In genomic region chr11:118894192-118894591, GRCh38 we compare ENCODE assay signal across 18 cellular contexts. TPM values are rescaled to one million over a fixed set of nuclear protein-coding genes. Genes with fewer than 3 reads are reported as not detected.
DNase-seq lines count a peak whose midpoint lies in the region; ATAC-seq and TF ChIP-seq lines count a peak whose summit lies in the region.
"Had no signal": no experiment of that assay in that cellular context is flagged by ENCODE, and none has a peak within 500 bp of the region (broad histone marks: within the 10 kb centered on the region; RNA-seq: fewer than 3 reads in every experiment).

No MANE protein-coding gene starts in this region.

- no peak overlapping the region for H3K4me3 ChIP-seq in SK-N-SH (ENCODE audit: low read depth in 2 of 2, low read length in 1 of 2)
- H3K4me3 ChIP-seq in neural progenitor cell: no peak overlapping the region
- H3K4me3 ChIP-seq: body of pancreas, coronary artery, skin epidermis, tibial artery had no signal

- no peak for TF ChIP-seq RAD21 in SK-N-SH (IDR thresholded peaks at IDR 0.05; ENCODE audit: low read length)

- peak overlapping the region; percentile 53; the same call in 1 of the 2 replicates for H3K4me3 Mint-ChIP-seq in HFFc6
- no peak overlapping the region for H3K4me3 Mint-ChIP-seq in activated naive CD8-positive, alpha-beta T cell treated with anti-CD3 and anti-CD28 coated beads, Interleukin-2, amount 50 U/mL, for 24 hours
- H3K4me3 Mint-ChIP-seq in neural progenitor cell: peak overlapping the region; percentile 7

- H3K79me2 ChIP-seq in SK-N-SH (ENCODE audit: insufficient read depth): no peaks in the 10 kb centered on the region
- no peaks in the 10 kb centered on the region for H3K79me2 ChIP-seq in neural progenitor cell (ENCODE audit: low read depth)

- no peaks in the 10 kb centered on the region for H3K27me3 ChIP-seq in SK-N-SH (ENCODE audit: insufficient read depth)
- H3K27me3 ChIP-seq in neural progenitor cell: no peaks in the 10 kb centered on the region
- H3K27me3 ChIP-seq: body of pancreas, foreskin keratinocyte, tibial artery had no signal

- H3K27ac ChIP-seq in SK-N-SH (ENCODE audit: low read depth in 2 of 2, low read length in 1 of 2): no peak overlapping the region
- H3K27ac ChIP-seq in neural progenitor cell: no peak overlapping the region
- H3K27ac ChIP-seq: 22Rv1, body of pancreas, C4-2B, foreskin keratinocyte had no signal

- peaks cover 23% of the 10 kb centered on the region for H3K36me3 Mint-ChIP-seq in HFFc6 (ENCODE audit: low read depth)
- H3K36me3 Mint-ChIP-seq in activated naive CD8-positive, alpha-beta T cell treated with anti-CD3 and anti-CD28 coated beads, Interleukin-2, amount 50 U/mL, for 24 hours (ENCODE audit: low read depth): peaks cover 12% of the 10 kb centered on the region
- H3K36me3 Mint-ChIP-seq in neural progenitor cell: no peaks in the 10 kb centered on the region

- peaks cover 23% of the 10 kb centered on the region for H3K27me3 Mint-ChIP-seq in HFFc6 (ENCODE audit: insufficient read depth)
- H3K27me3 Mint-ChIP-seq in activated naive CD8-positive, alpha-beta T cell treated with anti-CD3 and anti-CD28 coated beads, Interleukin-2, amount 50 U/mL, for 24 hours: no peaks in the 10 kb centered on the region
- H3K27me3 Mint-ChIP-seq in neural progenitor cell (ENCODE audit: insufficient read depth, low read depth): peaks cover 12% of the 10 kb centered on the region

- peak; percentile 11 for ATAC-seq in SK-N-SH treated with all-trans-retinoic acid at 6 μM for 48 hours
- no peak for ATAC-seq in activated naive CD8-positive, alpha-beta T cell treated with anti-CD3 and anti-CD28 coated beads, Interleukin-2, amount 50 U/mL, for 24 hours
- ATAC-seq: body of pancreas, foreskin keratinocyte had no signal

- no peak overlapping the region; the same call in 1 of the 2 replicates for H3K27ac Mint-ChIP-seq in HFFc6
- H3K27ac Mint-ChIP-seq in activated naive CD8-positive, alpha-beta T cell treated with anti-CD3 and anti-CD28 coated beads, Interleukin-2, amount 50 U/mL, for 24 hours: peak overlapping the region; percentile 49
- H3K27ac Mint-ChIP-seq in neural progenitor cell: peak overlapping the region; percentile 87

- H3K4me1 Mint-ChIP-seq in HFFc6 (ENCODE audit: low read depth) (peaks cover 19% of the 10 kb centered on the region), neural progenitor cell (peaks cover 14% of the 10 kb centered on the region)
- peaks cover 83% of the 10 kb centered on the region for H3K4me1 Mint-ChIP-seq in activated naive CD8-positive, alpha-beta T cell treated with anti-CD3 and anti-CD28 coated beads, Interleukin-2, amount 50 U/mL, for 24 hours

- H3K4me2 ChIP-seq in SK-N-SH (no peak overlapping the region), neural progenitor cell (no peak overlapping the region)

- no peaks in the 10 kb centered on the region for H3K9me2 ChIP-seq in SK-N-SH

- H2AFZ ChIP-seq in SK-N-SH (ENCODE audit: low read depth) (no peak overlapping the region), neural progenitor cell (replicated peaks) (no peak overlapping the region)

- WGBS in SK-N-SH (ENCODE audit: low lambda C conversion rate): 95% methylated on average over 17 of the region's 19 CpGs

- H3K9me3 Mint-ChIP-seq in HFFc6 (peaks cover 6% of the 10 kb centered on the region; the same call in 1 of the 2 replicates), neural progenitor cell (no peaks in the 10 kb centered on the region)
- no peaks in the 10 kb centered on the region for H3K9me3 Mint-ChIP-seq in activated naive CD8-positive, alpha-beta T cell treated with anti-CD3 and anti-CD28 coated beads, Interleukin-2, amount 50 U/mL, for 24 hours

- TF ChIP-seq CTCF in SK-N-SH (IDR thresholded peaks at IDR 0.05) (no peak), HFFc6 (IDR thresholded peaks at IDR 0.05) (no peak), neural progenitor cell (IDR thresholded peaks at IDR 0.05) (no peak)

- no peaks in the 10 kb centered on the region for H3K9me3 ChIP-seq in SK-N-SH
- H3K9me3 ChIP-seq in neural progenitor cell (ENCODE audit: low read depth): no peaks in the 10 kb centered on the region
- H3K9me3 ChIP-seq: body of pancreas, tibial artery had no signal

- TF ChIP-seq EP300 in SK-N-SH (IDR thresholded peaks at IDR 0.05; ENCODE audit: borderline replicate concordance in 1 of 2, low read depth in 1 of 2, low read length in 1 of 2): no peak

- POLR2A ChIA-PET in SK-N-SH (lab: Yijun Ruan, JAX): no interaction called here

- H3F3A ChIP-seq in SK-N-SH (replicated peaks; ENCODE audit: insufficient read depth) (no peaks in the 10 kb centered on the region), neural progenitor cell (ENCODE audit: low read depth) (no peaks in the 10 kb centered on the region)

- H3K9ac ChIP-seq in SK-N-SH (no peak overlapping the region), neural progenitor cell (no peak overlapping the region)

- H3K36me3 ChIP-seq in SK-N-SH (replicated peaks in 1 of 2; ENCODE audit: control insufficient read depth in 1 of 2, insufficient read depth in 2 of 2, low read length in 1 of 2): peaks cover 3 to 11% of the 10 kb centered on the region in 2 experiments
- H3K36me3 ChIP-seq in neural progenitor cell: no peaks in the 10 kb centered on the region

- no peak for TF ChIP-seq POLR2A in erythroblast (IDR thresholded peaks at IDR 0.05; ENCODE audit: low read length)

- H3K4me1 ChIP-seq in SK-N-SH (ENCODE audit: control insufficient read depth in 1 of 2, insufficient read depth in 2 of 2, low read depth in 1 of 2, low read length in 1 of 2): no peaks in the 10 kb centered on the region
- H3K4me1 ChIP-seq in neural progenitor cell: peaks cover 3% of the 10 kb centered on the region
- H3K4me1 ChIP-seq: foreskin keratinocyte had no signal

- H4K20me1 ChIP-seq in SK-N-SH (ENCODE audit: insufficient read depth): 0 out of 2 replicates have a peak, but pooled peaks cover 5% of the 10 kb centered on the region
- peaks cover 5% of the 10 kb centered on the region for H4K20me1 ChIP-seq in neural progenitor cell (ENCODE audit: low read depth)

- DNase-seq in SK-N-SH: no peak
- DNase-seq in HFFc6: no peak
- DNase-seq in activated naive CD8-positive, alpha-beta T cell treated with anti-CD3 and anti-CD28 coated beads, Interleukin-2, amount 50 U/mL, for 24 hours: no peak
- DNase-seq in neural progenitor cell (ENCODE audit: low spot score): no peak
- no peak for DNase-seq in erythroblast (lab: John Stamatoyannopoulos, UW)
- DNase-seq in SW 1271 (lab: John Stamatoyannopoulos, UW): no peak
- DNase-seq in germinal center (ENCODE audit: low spot score): no peak
- DNase-seq: activated effector memory CD4-positive, alpha-beta T cell treated with Interleukin-2 at 50 U/mL for 16 hours; body of pancreas; DMS79 treated with DMSO at 0.1 percent for 48 hours; foreskin keratinocyte; NCI-H1436 treated with DMSO at 0.1 percent for 48 hours had no signal

- CTCF ChIA-PET in SK-N-SH (lab: Yijun Ruan, JAX): interaction anchor here (1.2 to 2.9 kb wide), 3 partner anchors 35 to 144 kb away, joined by 3 to 24 read pairs (median 6); partner anchors contain the start of gene UPK2

TF ChIP-seq in SK-N-SH treated with all-trans-retinoic acid at 6 μM for 48 hours, 23 proteins besides CTCF, POLR2A, EP300 and RAD21:
- TF ChIP-seq, protein P1, sequence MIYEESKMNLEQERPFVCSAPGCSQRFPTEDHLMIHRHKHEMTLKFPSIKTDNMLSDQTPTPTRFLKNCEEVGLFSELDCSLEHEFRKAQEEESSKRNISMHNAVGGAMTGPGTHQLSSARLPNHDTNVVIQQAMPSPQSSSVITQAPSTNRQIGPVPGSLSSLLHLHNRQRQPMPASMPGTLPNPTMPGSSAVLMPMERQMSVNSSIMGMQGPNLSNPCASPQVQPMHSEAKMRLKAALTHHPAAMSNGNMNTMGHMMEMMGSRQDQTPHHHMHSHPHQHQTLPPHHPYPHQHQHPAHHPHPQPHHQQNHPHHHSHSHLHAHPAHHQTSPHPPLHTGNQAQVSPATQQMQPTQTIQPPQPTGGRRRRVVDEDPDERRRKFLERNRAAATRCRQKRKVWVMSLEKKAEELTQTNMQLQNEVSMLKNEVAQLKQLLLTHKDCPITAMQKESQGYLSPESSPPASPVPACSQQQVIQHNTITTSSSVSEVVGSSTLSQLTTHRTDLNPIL (CRISPR knock-in tag; IDR thresholded peaks at IDR 0.05; ENCODE audit: low read depth): no peak
- TF ChIP-seq ARNTL (CRISPR knock-in tag; IDR thresholded peaks at IDR 0.05; ENCODE audit: borderline replicate concordance, low read depth): no peak

TF ChIP-seq in SK-N-SH, 30 proteins besides CTCF, POLR2A, EP300 and RAD21 (continues in another document):
- TF ChIP-seq YY1 (IDR thresholded peaks at IDR 0.05; ENCODE audit: low read depth) (no peak), EZH2phosphoT487 (IDR thresholded peaks at IDR 0.05; ENCODE audit: borderline replicate concordance, low read depth) (no peak)
- TF ChIP-seq, protein P2, sequence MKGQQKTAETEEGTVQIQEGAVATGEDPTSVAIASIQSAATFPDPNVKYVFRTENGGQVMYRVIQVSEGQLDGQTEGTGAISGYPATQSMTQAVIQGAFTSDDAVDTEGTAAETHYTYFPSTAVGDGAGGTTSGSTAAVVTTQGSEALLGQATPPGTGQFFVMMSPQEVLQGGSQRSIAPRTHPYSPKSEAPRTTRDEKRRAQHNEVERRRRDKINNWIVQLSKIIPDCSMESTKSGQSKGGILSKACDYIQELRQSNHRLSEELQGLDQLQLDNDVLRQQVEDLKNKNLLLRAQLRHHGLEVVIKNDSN (IDR thresholded peaks at IDR 0.05; ENCODE audit: borderline replicate concordance, low read depth): no peak
- TF ChIP-seq, protein P3, sequence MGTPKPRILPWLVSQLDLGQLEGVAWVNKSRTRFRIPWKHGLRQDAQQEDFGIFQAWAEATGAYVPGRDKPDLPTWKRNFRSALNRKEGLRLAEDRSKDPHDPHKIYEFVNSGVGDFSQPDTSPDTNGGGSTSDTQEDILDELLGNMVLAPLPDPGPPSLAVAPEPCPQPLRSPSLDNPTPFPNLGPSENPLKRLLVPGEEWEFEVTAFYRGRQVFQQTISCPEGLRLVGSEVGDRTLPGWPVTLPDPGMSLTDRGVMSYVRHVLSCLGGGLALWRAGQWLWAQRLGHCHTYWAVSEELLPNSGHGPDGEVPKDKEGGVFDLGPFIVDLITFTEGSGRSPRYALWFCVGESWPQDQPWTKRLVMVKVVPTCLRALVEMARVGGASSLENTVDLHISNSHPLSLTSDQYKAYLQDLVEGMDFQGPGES (IDR thresholded peaks at IDR 0.05; ENCODE audit: low read depth, low read length): no peak

RNA-seq across cellular contexts. Expression of gene CXCR5, which starts 10.5 kb away (rescaled TPM):
- 0.02 TPM in 1 of 2 replicates, not detected in the other for polyA plus RNA-seq in SK-N-SH (2012; rRNA removed)
- not detected in 2 replicates for polyA plus RNA-seq in SK-N-SH (2012; cell fraction: cytosol; rRNA removed)
- not detected in 2 replicates for polyA plus RNA-seq in SK-N-SH (2012; cell fraction: nucleus; rRNA removed)
- total RNA-seq in HFFc6 (2021; fragmentation: NEBNext Ultra II Directional; extraction: Animal tissue kit (Norgen Biotek cat#: 25700)): under 1 TPM in 1 of 6 experiments, not detected in 5; 0.06 TPM
- not detected in 2 replicates for total RNA-seq in neural progenitor cell (ENCODE audit: low replicate concordance)
- total RNA-seq: body of pancreas, foreskin keratinocyte had no signal
- polyA plus RNA-seq: foreskin keratinocyte had no signal

RNA-seq across cellular contexts. Expression of gene BCL9L, which starts 31.5 kb away (rescaled TPM):
- polyA plus RNA-seq in SK-N-SH (2012; rRNA removed): 4.5 and 12.1 TPM in 2 replicates
- polyA plus RNA-seq in SK-N-SH (2012; cell fraction: cytosol; rRNA removed): 4.6 and 8.6 TPM in 2 replicates
- 21.7 and 24.0 TPM in 2 replicates for polyA plus RNA-seq in SK-N-SH (2012; cell fraction: nucleus; rRNA removed)
- 100 to 1,000 TPM; 120 to 135 (median 127) TPM for total RNA-seq in HFFc6 (2021; fragmentation: NEBNext Ultra II Directional; extraction: Animal tissue kit (Norgen Biotek cat#: 25700))
- 3.0 and 7.2 TPM in 2 replicates for total RNA-seq in neural progenitor cell (ENCODE audit: low replicate concordance)

Comparison
In these comparisons a context has a peak if more than half of its experiments do, and no peak if none do; other contexts are left out.
1. RNA of gene BCL9L, which starts 31.5 kb away (total RNA-seq): 120 to 135 TPM in HFFc6; 3.0 to 7.2 TPM in neural progenitor cell; every median in the first group is over 10 times any median in the second.